ENCODE assay signal across 12 cellular contexts in the genomic region with DNA sequence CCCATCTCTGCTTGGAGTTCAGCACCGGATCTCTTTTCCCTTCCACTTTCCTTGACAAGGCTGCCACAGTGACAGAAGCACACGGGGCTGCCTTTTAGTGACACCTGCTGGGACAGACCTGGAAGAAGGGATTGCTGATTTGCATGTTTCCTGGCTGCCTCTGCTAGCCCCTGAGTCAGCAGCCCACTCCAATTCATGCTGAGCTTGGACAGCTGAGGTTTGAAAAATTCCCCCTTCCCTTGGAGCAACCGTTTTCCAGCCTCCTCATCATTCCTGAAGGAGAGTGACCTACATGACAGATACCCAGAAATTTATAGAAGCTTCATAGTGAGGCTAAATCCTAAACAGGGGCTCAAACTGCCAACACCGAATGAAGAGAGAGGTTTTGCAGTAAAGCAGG.
A peak's percentile ranks its signal among the peaks of the same experiment; 100 is the strongest.
DNase-seq lines count a peak whose midpoint lies in the region; ATAC-seq and TF ChIP-seq lines count a peak whose summit lies in the region.
"Had no signal": no experiment of that assay in that cellular context is flagged by ENCODE, and none has a peak within 500 bp of the region (broad histone marks: within the 10 kb centered on the region; RNA-seq: fewer than 3 reads in every experiment).

No MANE protein-coding gene starts in this region.

- peak; percentile 6 to 78 (median 46) for DNase-seq in NCI-H1417 (lab: John Stamatoyannopoulos, UW)
- no peak for DNase-seq in NCI-H1417 treated with DMSO at 0.1 percent for 48 hours (lab: John Stamatoyannopoulos, UW)
- DNase-seq in NCI-H1105 (lab: John Stamatoyannopoulos, UW): peak; percentile 47
- DNase-seq in T47D (ENCODE audit: low read depth in 1 of 2, low spot score in 1 of 2): peak; percentile 21 to 70
- DNase-seq: mesenchymal stem cell, NCI-H226 had no signal

- peak overlapping the region; percentile 54 for H2AFZ ChIP-seq in parathyroid adenoma

- H3K27me3 ChIP-seq in parathyroid adenoma (ENCODE audit: control insufficient read depth, insufficient read depth, low read length): no peaks in the 10 kb centered on the region
- H3K27me3 ChIP-seq: body of pancreas had no signal

- no peak for ATAC-seq in HG02610 (IDR thresholded peaks at IDR 0.05; ENCODE audit: unreplicated experiment)
- ATAC-seq in GM19455 (IDR thresholded peaks at IDR 0.05; ENCODE audit: unreplicated experiment): no peak
- ATAC-seq in GM19328 (IDR thresholded peaks at IDR 0.05; ENCODE audit: unreplicated experiment): no peak
- ATAC-seq: body of pancreas; stimulated activated memory B cell treated with anti-CD40 and anti-IgM and Interleukin-4, amounts not matched to agents 10 μg/mL and 1 μg/mL and 100 μg/mL, for 72 hours had no signal

- TF ChIP-seq CTCF in parathyroid adenoma (IDR thresholded peaks at IDR 0.05): peak; percentile 30

- no peak overlapping the region for H3K27ac ChIP-seq in parathyroid adenoma
- H3K27ac ChIP-seq: body of pancreas had no signal

- peak overlapping the region; percentile 23 for H3K4me2 ChIP-seq in parathyroid adenoma (ENCODE audit: low read length)

- H3K9me3 ChIP-seq in parathyroid adenoma (ENCODE audit: control insufficient read depth, low read length): no peaks in the 10 kb centered on the region
- H3K9me3 ChIP-seq: body of pancreas had no signal

- no peaks in the 10 kb centered on the region for H3K4me1 ChIP-seq in parathyroid adenoma
- H3K4me1 ChIP-seq: body of pancreas had no signal

- H3K9ac ChIP-seq in parathyroid adenoma: no peak overlapping the region

- no peak overlapping the region for H3K4me3 ChIP-seq in parathyroid adenoma (ENCODE audit: low read depth, low read length)
- H3K4me3 ChIP-seq: body of pancreas had no signal

- H3K36me3 ChIP-seq in parathyroid adenoma (ENCODE audit: control insufficient read depth, insufficient read depth, low read length): no peaks in the 10 kb centered on the region

- in situ Hi-C loops in T47D (cut with HindIII; ENCODE audit: low pct_unique_long_range_greater_than_20kb, low sequenced_read_pairs): no loop called here

- no peaks in the 10 kb centered on the region for H3K79me2 ChIP-seq in parathyroid adenoma
